ENCODE assay signal across 24 cellular contexts in the genomic region with DNA sequence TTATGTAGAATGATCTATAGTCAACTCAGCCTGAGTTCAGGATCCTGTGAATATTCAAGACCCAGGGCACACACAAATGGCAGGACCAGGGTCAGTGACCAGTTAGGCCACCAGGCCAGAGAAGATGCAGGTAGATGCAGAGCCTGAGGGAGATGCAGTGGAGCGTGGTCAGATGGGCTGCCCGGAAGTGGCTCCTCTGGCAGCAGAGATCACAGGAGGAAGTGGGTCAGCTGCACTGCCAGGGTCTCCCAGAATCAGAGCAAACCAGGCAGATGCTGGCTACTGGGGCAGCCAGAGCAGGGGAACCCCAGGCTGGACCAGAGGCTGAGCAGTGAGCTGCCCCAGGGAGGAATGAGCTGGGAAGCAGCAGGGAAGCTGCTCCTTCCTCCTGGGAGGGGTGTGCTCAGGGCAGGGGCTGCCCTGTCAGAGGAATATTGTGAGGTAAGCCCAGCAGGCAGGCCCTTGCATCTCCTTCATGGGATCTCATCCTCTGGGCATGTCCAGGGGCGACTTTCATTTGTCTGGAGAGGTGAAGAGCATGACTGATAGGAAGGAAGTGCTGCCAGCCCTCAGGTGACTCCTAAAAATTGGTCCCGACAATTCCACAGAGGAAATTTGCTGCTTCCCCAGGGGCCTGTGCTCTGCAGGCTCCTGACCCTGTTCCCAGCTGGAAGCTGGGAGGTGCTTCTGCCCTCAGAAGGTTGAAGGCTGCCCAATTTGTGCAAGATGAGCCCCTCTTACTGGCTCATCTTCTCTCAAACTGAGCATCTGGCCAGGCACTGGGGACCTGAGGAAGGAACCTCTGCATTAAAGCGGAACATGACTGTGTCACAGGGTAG. TPM values are rescaled to one million over a fixed set of nuclear protein-coding genes. Genes with fewer than 3 reads are reported as not detected.
A peak's percentile ranks its signal among the peaks of the same experiment; 100 is the strongest.
DNase-seq lines count a peak whose midpoint lies in the region; ATAC-seq and TF ChIP-seq lines count a peak whose summit lies in the region.
"Had no signal": no experiment of that assay in that cellular context is flagged by ENCODE, and none has a peak within 500 bp of the region (broad histone marks: within the 10 kb centered on the region; RNA-seq: fewer than 3 reads in every experiment).

No MANE protein-coding gene starts in this region.

- TF ChIP-seq EP300 in ovary (IDR thresholded peaks at IDR 0.05): no peak

- H3K9me3 ChIP-seq in OCI-LY7 (ENCODE audit: low read length): no peaks in the 10 kb centered on the region
- H3K9me3 ChIP-seq in ovary: no peaks in the 10 kb centered on the region
- no peaks in the 10 kb centered on the region for H3K9me3 ChIP-seq in aorta (ENCODE audit: control insufficient read depth, low read length)
- H3K9me3 ChIP-seq in CD8-positive, alpha-beta T cell (ENCODE audit: low read length): no peaks in the 10 kb centered on the region

- no peak for ATAC-seq in aorta (ENCODE audit: low FRiP score)
- ATAC-seq in CD8-positive, alpha-beta T cell: no peak
- ATAC-seq: Right ventricle myocardium inferior had no signal

- TF ChIP-seq CTCF in OCI-LY7 (conservative IDR thresholded peaks at IDR 0.05; ENCODE audit: low read length) (no peak), ovary (IDR thresholded peaks at IDR 0.05) (no peak)
- no peak for TF ChIP-seq CTCF in CD8-positive, alpha-beta T cell (IDR thresholded peaks at IDR 0.05)

- no TSS peak for BruUV-seq in OCI-LY7 (replicated peaks; lab: Mats Ljungman, UMichigan)

- no peaks in the 10 kb centered on the region for H3K9me2 ChIP-seq in OCI-LY7 (ENCODE audit: insufficient read depth, low read length)

- H3K4me3 Mint-ChIP-seq in CD8-positive, alpha-beta T cell: no peak overlapping the region
- H3K4me3 Mint-ChIP-seq: HFFc6 had no signal

- H2AFZ ChIP-seq in OCI-LY7 (ENCODE audit: low read length): no peak overlapping the region

- H4K20me1 ChIP-seq in OCI-LY7 (ENCODE audit: insufficient read depth, low read length): no peaks in the 10 kb centered on the region

- DNase-seq in activated effector memory CD4-positive, alpha-beta T cell treated with anti-CD3 and anti-CD28 coated beads, Interleukin-2, amount 50 U/mL, for 16 hours: peak; percentile 51
- DNase-seq in activated effector memory CD4-positive, alpha-beta T cell treated with Interleukin-2 at 50 U/mL for 16 hours: no peak
- DNase-seq in OCI-LY7 (ENCODE audit: low spot score) (peak; percentile 14), ovary (peak in 3 of 5 donors; percentile 4 to 17 (median 4)), aorta (peak; percentile 11 to 71), HuH-7.5 (ENCODE audit: low spot score) (no peak)
- DNase-seq in CD8-positive, alpha-beta T cell: no peak
- DNase-seq in stimulated activated CD4-positive, alpha-beta T cell treated with anti-CD3 and anti-CD28 coated beads, Interleukin-15, amount 100 ng/mL, for 24 hours: no peak
- DNase-seq: ACHN, C1 segment of cervical spinal cord, H7, HFFc6, KBM-7, MM.1S, NCI-H1048, NCI-H1417 treated with DMSO at 0.1 percent for 48 hours, NCI-H187, NCI-H446 treated with DMSO at 0.1 percent for 48 hours, NCI-H526 treated with DMSO at 0.1 percent for 48 hours had no signal

- CTCF ChIA-PET in OCI-LY7 (lab: Charles Lee; ENCODE audit: unreplicated experiment): no interaction called here
- CTCF ChIA-PET in CD8-positive, alpha-beta T cell (lab: Charles Lee): interaction anchor here (0.6 to 1.4 kb wide), 3 partner anchors 11 to 119 kb away, joined by 3 to 6 read pairs (median 4); no protein-coding TSS in a partner anchor

- 90 to 92% (median 92%) methylated on average over 5 of the region's 5 CpGs for WGBS in ovary, 3 donors
- 91 to 95% methylated on average over 5 of the region's 5 CpGs for WGBS in aorta, 2 donors

- H3K9me3 Mint-ChIP-seq in CD8-positive, alpha-beta T cell: peaks cover 3% of the 10 kb centered on the region

- H3K4me1 ChIP-seq in OCI-LY7 (ENCODE audit: insufficient read depth, low read length, poor library complexity, severe bottlenecking) (peaks cover 7% of the 10 kb centered on the region), ovary (ENCODE audit: insufficient read depth) (peaks cover 5% of the 10 kb centered on the region), aorta (ENCODE audit: control insufficient read depth in 1 of 2, insufficient read depth in 2 of 2, low read length in 2 of 2) (no peaks in the 10 kb centered on the region)
- no peaks in the 10 kb centered on the region for H3K4me1 ChIP-seq in CD8-positive, alpha-beta T cell (ENCODE audit: insufficient read depth, low read length)

- no peaks in the 10 kb centered on the region for H3K4me1 Mint-ChIP-seq in CD8-positive, alpha-beta T cell (ENCODE audit: low read depth)

- H3K79me2 ChIP-seq in OCI-LY7 (ENCODE audit: insufficient read depth, low read depth, low read length): no peaks in the 10 kb centered on the region

- H3K4me3 ChIP-seq in OCI-LY7 (ENCODE audit: low read depth, low read length, poor library complexity, severe bottlenecking) (no peak overlapping the region), ovary (no peak overlapping the region), aorta (ENCODE audit: low read length in 2 of 2) (no peak overlapping the region)
- no peak overlapping the region for H3K4me3 ChIP-seq in CD8-positive, alpha-beta T cell (ENCODE audit: low read depth, low read length)

- H3K36me3 Mint-ChIP-seq in CD8-positive, alpha-beta T cell: no peaks in the 10 kb centered on the region

- POLR2A ChIA-PET in OCI-LY7 (lab: Charles Lee): interaction anchor here (0.9 kb wide), 1 partner anchor 28 kb away, joined by 3 read pairs; no protein-coding TSS in a partner anchor
- POLR2A ChIA-PET in CD8-positive, alpha-beta T cell (lab: Charles Lee): no interaction called here

- peaks cover 15% of the 10 kb centered on the region for H3K27me3 Mint-ChIP-seq in CD8-positive, alpha-beta T cell (ENCODE audit: low read depth)

- H3K27me3 ChIP-seq in ovary (no peaks in the 10 kb centered on the region), aorta (ENCODE audit: control insufficient read depth in 1 of 2, insufficient read depth in 2 of 2, low read length in 1 of 2) (no peaks in the 10 kb centered on the region)
- H3K27me3 ChIP-seq in CD8-positive, alpha-beta T cell (ENCODE audit: insufficient read depth, low read length): no peaks in the 10 kb centered on the region

- no peak for TF ChIP-seq POLR2A in ovary (IDR thresholded peaks at IDR 0.05)

- H3K36me3 ChIP-seq in OCI-LY7 (ENCODE audit: insufficient read depth, low read length) (no peaks in the 10 kb centered on the region), ovary (no peaks in the 10 kb centered on the region), aorta (ENCODE audit: control insufficient read depth in 1 of 2, insufficient read depth in 2 of 2, low read length in 1 of 2) (no peaks in the 10 kb centered on the region)
- H3K36me3 ChIP-seq in CD8-positive, alpha-beta T cell (ENCODE audit: insufficient read depth, low read length): no peaks in the 10 kb centered on the region

- no peak overlapping the region for H3K4me2 ChIP-seq in OCI-LY7 (ENCODE audit: low read length)

- no peak overlapping the region for H3K27ac ChIP-seq in OCI-LY7 (ENCODE audit: low read depth, low read length, poor library complexity, severe bottlenecking)
- no peak overlapping the region for H3K27ac ChIP-seq in ovary
- H3K27ac ChIP-seq in aorta (ENCODE audit: low read depth in 1 of 2, low read length in 2 of 2): no peak overlapping the region
- no peak overlapping the region for H3K27ac ChIP-seq in CD8-positive, alpha-beta T cell (ENCODE audit: low read depth, low read length)
- H3K27ac ChIP-seq: 22Rv1, HL-60 had no signal

- no peak overlapping the region for H3K27ac Mint-ChIP-seq in CD8-positive, alpha-beta T cell
- H3K27ac Mint-ChIP-seq: HFFc6 had no signal

- intact Hi-C loops in OCI-LY7 (cut with micrococcal nuclease; ENCODE audit: unreplicated experiment): no loop called here
- intact Hi-C loops in ovary (cut with DNase I): no loop called here
- intact Hi-C loops in aorta (cut with DNase I): no loop called here
- intact Hi-C loops in CD8-positive, alpha-beta T cell (cut with DNase I, micrococcal nuclease): no loop called here

RNA-seq across cellular contexts. Expression of a gene that starts 49.3 kb away (rescaled TPM):
- total RNA-seq in OCI-LY7 (2014; rRNA removed; shearing (Covaris generic)): not detected in 2 replicates
- not detected in 2 replicates for total RNA-seq in OCI-LY7 (2022)
- total RNA-seq in ovary: 1 to 10 TPM in 5 of 7 donors, under 1 TPM in 2; 0.24 to 6.1 (median 2.5) TPM
- 1 to 10 TPM; 1.6 to 2.7 TPM for polyA plus RNA-seq in ovary
- total RNA-seq in aorta: 1 to 10 TPM; 2.7 to 3.0 TPM
- polyA plus RNA-seq in aorta: under 1 TPM; 0.13 to 0.59 TPM
- not detected for total RNA-seq in CD8-positive, alpha-beta T cell
- total RNA-seq: HepG2, HFFc6, HT-29 had no signal
- polyA plus RNA-seq: HepG2 had no signal

Comparison
In these comparisons a context has a peak if more than half of its experiments do, and no peak if none do; other contexts are left out.
1. DNase-seq: peak in activated effector memory CD4-positive, alpha-beta T cell treated with anti-CD3 and anti-CD28 coated beads, Interleukin-2, amount 50 U/mL, for 16 hours (single experiment), OCI-LY7 (single experiment), ovary (3 of 5) and aorta (2 of 2); none in activated effector memory CD4-positive, alpha-beta T cell treated with Interleukin-2 at 50 U/mL for 16 hours (single experiment), CD8-positive, alpha-beta T cell (0 of 7), HuH-7.5 (single experiment) and stimulated activated CD4-positive, alpha-beta T cell treated with anti-CD3 and anti-CD28 coated beads, Interleukin-15, amount 100 ng/mL, for 24 hours (single experiment).